ENCODE assay signal across 10 cellular contexts in the genomic region with DNA sequence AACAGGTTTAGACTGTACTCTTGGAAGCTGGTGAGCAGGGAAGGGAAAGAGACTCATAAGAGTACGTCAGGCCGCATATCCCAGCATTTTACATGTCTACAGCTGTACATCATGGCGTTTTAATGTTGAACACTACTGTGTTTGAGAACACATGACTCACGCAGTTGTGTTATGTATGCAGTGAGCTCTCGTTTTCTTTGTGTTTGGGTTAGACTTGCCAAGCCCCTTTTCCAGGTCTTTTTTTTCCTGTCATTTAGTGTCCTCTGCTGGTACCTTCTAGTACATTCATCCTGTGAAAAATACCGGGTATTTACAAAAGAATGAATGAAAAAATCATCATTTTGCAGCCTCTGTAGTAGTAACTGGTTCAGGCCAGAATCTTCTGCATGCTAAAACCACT. TPM values are rescaled to one million over a fixed set of nuclear protein-coding genes. Genes with fewer than 3 reads are reported as not detected.
DNase-seq lines count a peak whose midpoint lies in the region; ATAC-seq and TF ChIP-seq lines count a peak whose summit lies in the region.
"Had no signal": no experiment of that assay in that cellular context is flagged by ENCODE, and none has a peak within 500 bp of the region (broad histone marks: within the 10 kb centered on the region; RNA-seq: fewer than 3 reads in every experiment).

No MANE protein-coding gene starts in this region.

- intact Hi-C loops in IMR-90 (cut with micrococcal nuclease): loop anchor here (1.0 to 10.0 kb wide), 4 partner anchors 137 to 1445 kb away; a partner anchor contains a TSS
- intact Hi-C loops in CD4-positive, alpha-beta memory T cell (cut with micrococcal nuclease): no loop called here

- no peak overlapping the region for H3K9ac ChIP-seq in IMR-90 (ENCODE audit: low read depth, low read length)

- no peak overlapping the region for H4K91ac ChIP-seq in IMR-90 (ENCODE audit: insufficient read depth, low read depth, low read length)

- no peak overlapping the region for H4K5ac ChIP-seq in IMR-90 (ENCODE audit: low read depth, low read length)

- H2BK120ac ChIP-seq in IMR-90 (ENCODE audit: low read depth, low read length): no peak overlapping the region

- no peak overlapping the region for H3K23ac ChIP-seq in IMR-90 (ENCODE audit: low read depth, low read length)

- no peak for TF ChIP-seq POLR2A in IMR-90 (IDR thresholded peaks at IDR 0.05; ENCODE audit: low read depth, low read length)

- H3K4me1 ChIP-seq in IMR-90 (ENCODE audit: control insufficient read depth, insufficient read depth, low read length) (peaks cover 5% of the 10 kb centered on the region; the same call in 1 of the 2 replicates), muscle layer of duodenum (ENCODE audit: control insufficient read depth in 1 of 2, insufficient read depth in 2 of 2, low read length in 2 of 2) (no peaks in the 10 kb centered on the region)
- peaks cover 23% of the 10 kb centered on the region for H3K4me1 ChIP-seq in CD4-positive, alpha-beta memory T cell (ENCODE audit: insufficient read depth, low read length)

- BruUV-seq in IMR-90 (replicated peaks; lab: Mats Ljungman, UMichigan): no TSS peak

- peaks cover 12% of the 10 kb centered on the region for H4K20me1 ChIP-seq in IMR-90 (ENCODE audit: insufficient read depth, low read length)

- ATAC-seq in IMR-90 (ENCODE audit: low read depth) (peak; percentile 71), HG02840 (IDR thresholded peaks at IDR 0.05; ENCODE audit: low FRiP score, unreplicated experiment) (no peak), HG03342 (IDR thresholded peaks at IDR 0.05; ENCODE audit: unreplicated experiment) (no peak)

- H3K27me3 ChIP-seq in IMR-90 (ENCODE audit: control insufficient read depth, insufficient read depth, low read length): no peaks in the 10 kb centered on the region
- H3K27me3 ChIP-seq in muscle layer of duodenum (ENCODE audit: low read depth, low read length): no peaks in the 10 kb centered on the region
- no peaks in the 10 kb centered on the region for H3K27me3 ChIP-seq in CD4-positive, alpha-beta memory T cell (ENCODE audit: insufficient read depth, low read length)

- H3K4me3 Mint-ChIP-seq in CD4-positive, alpha-beta memory T cell: no peak overlapping the region

- DNase-seq in AG09309 (ENCODE audit: low read depth) (peak; percentile 41), IMR-90 (peak; percentile 89), choroid plexus epithelial cell (ENCODE audit: low read depth) (peak; percentile 81), mucosa of gallbladder (ENCODE audit: low spot score) (no peak)
- no peak for DNase-seq in CD4-positive, alpha-beta memory T cell
- DNase-seq: activated CD4-positive, alpha-beta T cell treated with anti-CD3 and anti-CD28 coated beads, Interleukin-2, amount 50 U/mL, for 48 hours; NCI-H2029 had no signal

- H3K9me3 ChIP-seq in IMR-90 (ENCODE audit: control insufficient read depth, insufficient read depth, low read length): no peaks in the 10 kb centered on the region
- no peaks in the 10 kb centered on the region for H3K9me3 ChIP-seq in muscle layer of duodenum (ENCODE audit: control insufficient read depth in 1 of 2, low read length in 2 of 2)
- no peaks in the 10 kb centered on the region for H3K9me3 ChIP-seq in CD4-positive, alpha-beta memory T cell (ENCODE audit: control insufficient read depth in 1 of 2, low read length in 2 of 2)

- no peak overlapping the region for H2AK9ac ChIP-seq in IMR-90 (replicated peaks; ENCODE audit: low read depth, low read length, poor library complexity)

- no peaks in the 10 kb centered on the region for H3K9me3 Mint-ChIP-seq in CD4-positive, alpha-beta memory T cell

- H2AFZ ChIP-seq in IMR-90 (replicated peaks; ENCODE audit: low read length, poor library complexity): no peak overlapping the region

- H3K4ac ChIP-seq in IMR-90 (ENCODE audit: low read depth, low read length): no peak overlapping the region

- no peak overlapping the region for H2BK15ac ChIP-seq in IMR-90 (ENCODE audit: low read depth, low read length)

- H3K27ac Mint-ChIP-seq in CD4-positive, alpha-beta memory T cell: peak overlapping the region in 2 of 7 donors; percentile 1 to 11

- in situ Hi-C loops in IMR-90 (cut with MboI; ENCODE audit: low sequenced_read_pairs): loop anchor here (10.0 kb wide), 1 partner anchor 1451 kb away; no protein-coding TSS in a partner anchor

- H3K4me2 ChIP-seq in IMR-90 (ENCODE audit: low read depth, low read length): no peak overlapping the region; the same call in 1 of the 2 replicates

- peak; percentile 40 for TF ChIP-seq CTCF in AG09309 (IDR thresholded peaks at IDR 0.05; ENCODE audit: control insufficient read depth, insufficient read depth, low read depth, low read length, missing control alignments)
- peak; percentile 72 for TF ChIP-seq CTCF in IMR-90 (conservative IDR thresholded peaks at IDR 0.05; ENCODE audit: low read depth, low read length)
- TF ChIP-seq CTCF in choroid plexus epithelial cell (conservative IDR thresholded peaks at IDR 0.05; ENCODE audit: low read depth, low read length): peak; percentile 50

- H2AK5ac ChIP-seq in IMR-90 (ENCODE audit: low read depth, low read length): no peak overlapping the region

- WGBS in IMR-90 (ENCODE audit: extremely low coverage in 2 of 2, insufficient read length in 1 of 2), 2 experiments: no CpG with 5 or more reads among the region's 6 CpGs

- H2BK5ac ChIP-seq in IMR-90 (ENCODE audit: low read depth, low read length, poor library complexity, severe bottlenecking): peak overlapping the region; percentile 31

- H3K36me3 ChIP-seq in IMR-90 (ENCODE audit: control insufficient read depth, insufficient read depth, low read length) (peaks cover 29% of the 10 kb centered on the region), muscle layer of duodenum (ENCODE audit: control insufficient read depth in 1 of 2, insufficient read depth in 2 of 2, low read length in 2 of 2) (peaks cover 0 to 7% of the 10 kb centered on the region in 2 donors)
- peaks cover 3% of the 10 kb centered on the region for H3K36me3 ChIP-seq in CD4-positive, alpha-beta memory T cell (ENCODE audit: insufficient read depth, low read length)

- peaks cover 12 to 24% of the 10 kb centered on the region in 2 donors for H3K36me3 Mint-ChIP-seq in CD4-positive, alpha-beta memory T cell

- no peaks in the 10 kb centered on the region for H3K9me1 ChIP-seq in IMR-90 (ENCODE audit: insufficient read depth, low read length)

- peak; percentile 79 for TF ChIP-seq RAD21 in IMR-90 (IDR thresholded peaks at IDR 0.05; ENCODE audit: low read length)

- no peak overlapping the region for H3K27ac ChIP-seq in IMR-90 (ENCODE audit: insufficient read depth, low read length)
- H3K27ac ChIP-seq in muscle layer of duodenum (ENCODE audit: low read length): peak overlapping the region; percentile 14
- no peak overlapping the region for H3K27ac ChIP-seq in CD4-positive, alpha-beta memory T cell (ENCODE audit: low read depth, low read length)

- H3K79me1 ChIP-seq in IMR-90 (ENCODE audit: low read depth in 1 of 2, low read length in 2 of 2): peaks cover 0 to 20% of the 10 kb centered on the region in 2 experiments; a peak in 3 of 4 replicates

- H4K8ac ChIP-seq in IMR-90 (ENCODE audit: low read depth in 2 of 2, low read length in 2 of 2): no peak overlapping the region

- no peak overlapping the region for H2BK20ac ChIP-seq in IMR-90 (ENCODE audit: low read depth, low read length)

- dilution Hi-C loops in IMR-90 (cut with HindIII; ENCODE audit: low sequenced_read_pairs, unreplicated experiment): no loop called here

- H3K4me3 ChIP-seq in AG09309 (ENCODE audit: control insufficient read depth, low read depth, low read length) (no peak overlapping the region), IMR-90 (ENCODE audit: insufficient read depth, low read depth, low read length) (no peak overlapping the region), choroid plexus epithelial cell (ENCODE audit: low read depth, low read length) (no peak overlapping the region), muscle layer of duodenum (ENCODE audit: low read depth in 1 of 2, low read length in 2 of 2) (no peak overlapping the region)
- H3K4me3 ChIP-seq in CD4-positive, alpha-beta memory T cell (ENCODE audit: low read length in 2 of 2): no peak overlapping the region

- no peak overlapping the region for H3K56ac ChIP-seq in IMR-90 (ENCODE audit: extremely low read depth, insufficient read depth, low read length)

- CTCF ChIA-PET in IMR-90 (lab: Yijun Ruan, JAX): interaction anchor here (0.5 to 1.9 kb wide), 4 partner anchors 9 to 1985 kb away, joined by 3 to 9 read pairs (median 3); no protein-coding TSS in a partner anchor
- CTCF ChIA-PET in CD4-positive, alpha-beta memory T cell (lab: Charles Lee; ENCODE audit: partially characterized antibody): interaction anchor here (1.4 to 2.1 kb wide), 2 partner anchors 9 to 160 kb away, joined by 4 to 18 read pairs; no protein-coding TSS in a partner anchor

- POLR2A ChIA-PET in IMR-90 (lab: Charles Lee; ENCODE audit: unreplicated experiment): no interaction called here
- POLR2A ChIA-PET in CD4-positive, alpha-beta memory T cell (lab: Charles Lee; ENCODE audit: partially characterized antibody): interaction anchor here (3.4 kb wide), 1 partner anchor 9 kb away, joined by 23 read pairs; no protein-coding TSS in a partner anchor

- H3K14ac ChIP-seq in IMR-90 (replicated peaks; ENCODE audit: low read depth, low read length): no peak overlapping the region

- peaks cover 17 to 34% (median 26%) of the 10 kb centered on the region in 4 donors for H3K4me1 Mint-ChIP-seq in CD4-positive, alpha-beta memory T cell

- no peaks in the 10 kb centered on the region for H3K27me3 Mint-ChIP-seq in CD4-positive, alpha-beta memory T cell

- no peak overlapping the region for H3K18ac ChIP-seq in IMR-90 (ENCODE audit: low read depth, low read length)

TF ChIP-seq in IMR-90, 13 proteins besides CTCF, POLR2A, EP300 and RAD21:
- no peak for TF ChIP-seq MAZ (IDR thresholded peaks at IDR 0.05; ENCODE audit: borderline replicate concordance, low read depth, low read length)
- no peak for TF ChIP-seq RCOR1 (IDR thresholded peaks at IDR 0.05; ENCODE audit: insufficient replicate concordance, low read length)
- peak; percentile 75 for TF ChIP-seq SMC3 (IDR thresholded peaks at IDR 0.05; ENCODE audit: low read depth, low read length)
- 0 out of 2 replicates have a peak, but pooled peaks have one; percentile 14 for TF ChIP-seq FOS (IDR thresholded peaks at IDR 0.05; ENCODE audit: low read depth, low read length)

RNA-seq across cellular contexts. Expression of a gene that starts 35.3 kb away (rescaled TPM):
- total RNA-seq in IMR-90 (2012; rRNA removed) (230 and 439 TPM in 2 replicates), mucosa of gallbladder (67.0 TPM)
- 166 and 176 TPM in 2 replicates for polyA plus RNA-seq in IMR-90 (2012; rRNA removed)
- 56.3 and 74.3 TPM in 2 replicates for polyA plus RNA-seq in IMR-90 (2012; cell fraction: cytosol; rRNA removed)
- polyA plus RNA-seq in IMR-90 (2012; cell fraction: nucleus; rRNA removed; ENCODE audit: low replicate concordance): 27.7 and 59.3 TPM in 2 replicates
- 10 to 100 TPM; 28.0 to 29.7 TPM for total RNA-seq in CD4-positive, alpha-beta memory T cell
- polyA plus RNA-seq in CD4-positive, alpha-beta memory T cell: 10 to 100 TPM; 49.9 to 74.7 TPM

RNA-seq across cellular contexts. Expression of a gene that starts 56.3 kb away (rescaled TPM):
- total RNA-seq in IMR-90 (2012; rRNA removed) (0.18 and 0.28 TPM in 2 replicates), mucosa of gallbladder (1.1 TPM)
- 0.04 and 0.10 TPM in 2 replicates for polyA plus RNA-seq in IMR-90 (2012; rRNA removed)
- polyA plus RNA-seq in IMR-90 (2012; cell fraction: cytosol; rRNA removed): 0.01 and 0.02 TPM in 2 replicates
- polyA plus RNA-seq in IMR-90 (2012; cell fraction: nucleus; rRNA removed; ENCODE audit: low replicate concordance): 0.03 and 0.28 TPM in 2 replicates
- under 1 TPM; 0.25 to 0.35 TPM for total RNA-seq in CD4-positive, alpha-beta memory T cell
- under 1 TPM; 0.39 to 0.98 TPM for polyA plus RNA-seq in CD4-positive, alpha-beta memory T cell

Comparison
In these comparisons a context has a peak if more than half of its experiments do, and no peak if none do; other contexts are left out.
1. DNase-seq: peak in AG09309 (single experiment), IMR-90 (single experiment) and choroid plexus epithelial cell (single experiment); none in mucosa of gallbladder (single experiment) and CD4-positive, alpha-beta memory T cell (0 of 5).
2. Peak in every context shown above with its lines, with median percentiles within 50 percentile points of each other: CTCF ChIP-seq.